19 cellular contexts compared by ENCODE assay signal in the genomic region with DNA sequence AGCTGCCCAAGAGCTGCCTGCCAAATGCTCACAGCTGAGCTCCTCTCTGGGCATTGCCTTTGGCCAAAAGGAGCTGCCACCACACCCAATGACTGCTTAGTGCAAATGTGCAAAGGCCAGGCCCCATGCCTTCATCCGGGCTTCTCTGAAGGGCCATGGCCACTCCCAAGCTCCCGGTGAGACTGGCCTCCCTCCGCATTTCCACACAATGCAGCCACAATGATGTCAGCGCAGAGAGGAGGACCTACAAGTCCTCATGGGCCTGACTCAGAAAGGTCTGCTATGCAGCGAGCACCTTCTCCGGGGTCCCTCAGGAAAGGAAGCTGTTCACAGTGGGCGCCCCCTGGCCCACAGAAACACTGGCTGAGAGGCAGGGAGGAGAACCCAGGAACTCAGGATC. TPM values are rescaled to one million over a fixed set of nuclear protein-coding genes. Genes with fewer than 3 reads are reported as not detected.
A peak's percentile ranks its signal among the peaks of the same experiment; 100 is the strongest.
DNase-seq lines count a peak whose midpoint lies in the region; ATAC-seq and TF ChIP-seq lines count a peak whose summit lies in the region.
"Had no signal": no experiment of that assay in that cellular context is flagged by ENCODE, and none has a peak within 500 bp of the region (broad histone marks: within the 10 kb centered on the region; RNA-seq: fewer than 3 reads in every experiment).

No MANE protein-coding gene starts in this region.

- peaks cover 21% of the 10 kb centered on the region for H3K4me1 ChIP-seq in GM23248 (ENCODE audit: insufficient read depth)
- no peaks in the 10 kb centered on the region for H3K4me1 ChIP-seq in neuronal stem cell (ENCODE audit: control insufficient read depth in 2 of 2, insufficient read depth in 1 of 2, low read depth in 1 of 2, low read length in 2 of 2)
- no peaks in the 10 kb centered on the region for H3K4me1 ChIP-seq in lower lobe of right lung
- H3K4me1 ChIP-seq: HAP-1 had no signal

- H4K91ac ChIP-seq in neuronal stem cell (ENCODE audit: low read depth, low read length, poor library complexity), result no peak overlapping the region

- intact Hi-C loops in lower lobe of right lung (cut with DNase I), result no loop called here

- no peak overlapping the region for H3K4ac ChIP-seq in neuronal stem cell (ENCODE audit: low read length)

- H3K4me3 ChIP-seq in GM23248, result no peak overlapping the region
- no peak overlapping the region for H3K4me3 ChIP-seq in neuronal stem cell (ENCODE audit: low read length in 2 of 2)
- no peak overlapping the region for H3K4me3 ChIP-seq in lower lobe of right lung
- H3K4me3 ChIP-seq: HAP-1 had no signal

- H3F3A ChIP-seq in GM23248 (ENCODE audit: insufficient read depth), result peaks cover 66% of the 10 kb centered on the region

- H2AFZ ChIP-seq in GM23248 (no peak overlapping the region), neuronal stem cell (ENCODE audit: low read length) (no peak overlapping the region)

- no peak overlapping the region for H3K9ac ChIP-seq in GM23248
- H3K9ac ChIP-seq in neuronal stem cell (ENCODE audit: low read depth, low read length, poor library complexity), result no peak overlapping the region

- DNase-seq in GM23248, result peak; percentile 68
- DNase-seq in LHCN-M2 (ENCODE audit: low read depth), result peak; percentile 47
- DNase-seq in neuronal stem cell (ENCODE audit: low spot score), result no peak
- DNase-seq in stimulated activated CD4-positive, alpha-beta T cell treated with anti-CD3 and anti-CD28 coated beads, Interleukin-1b, Interleukin-23, amount 100 ng/mL, for 48 hours, result no peak
- no peak for DNase-seq in lower lobe of right lung
- DNase-seq: AML-193, COR-L47, MV-4-11, NCI-H1417, NCI-H187 treated with DMSO at 0.1 percent for 48 hours, NCI-H69, Right ventricle myocardium superior had no signal

- H3K27ac ChIP-seq in GM23248 (peak overlapping the region; percentile 31), neuronal stem cell (replicated peaks; ENCODE audit: low read length) (no peak overlapping the region), lower lobe of right lung (no peak overlapping the region)

- peak; percentile 19 for ATAC-seq in esophagus mucosa
- ATAC-seq in GM19035 (IDR thresholded peaks at IDR 0.05; ENCODE audit: unreplicated experiment), result no peak
- ATAC-seq in lower lobe of right lung, result no peak

- H4K20me1 ChIP-seq in GM23248 (ENCODE audit: insufficient read depth), result no peaks in the 10 kb centered on the region

- H2AK5ac ChIP-seq in neuronal stem cell (ENCODE audit: low read depth, low read length), result no peak overlapping the region

- in situ Hi-C loops in GM23248 (cut with MboI), result loop anchor here (25.0 kb wide), 1 partner anchor 556 kb away; no protein-coding TSS in a partner anchor

- H3K9me3 ChIP-seq in GM23248 (ENCODE audit: low read depth) (no peaks in the 10 kb centered on the region), neuronal stem cell (replicated peaks in 1 of 2; ENCODE audit: control insufficient read depth in 2 of 2, insufficient read depth in 1 of 2, low read depth in 1 of 2, low read length in 2 of 2) (no peaks in the 10 kb centered on the region), lower lobe of right lung (no peaks in the 10 kb centered on the region)
- H3K9me3 ChIP-seq: HAP-1 had no signal

- no peak overlapping the region for H3K4me2 ChIP-seq in GM23248 (ENCODE audit: unreplicated experiment)
- no peak overlapping the region for H3K4me2 ChIP-seq in neuronal stem cell (ENCODE audit: insufficient read depth, low read length, poor library complexity, severe bottlenecking)

- H3K18ac ChIP-seq in neuronal stem cell (ENCODE audit: low read length), result peak overlapping the region; percentile 73

- no peak overlapping the region for H3K23ac ChIP-seq in neuronal stem cell (ENCODE audit: low read depth, low read length, poor library complexity)

- no peak overlapping the region for H2BK5ac ChIP-seq in neuronal stem cell (ENCODE audit: low read length)

- no peak for TF ChIP-seq CTCF in lower lobe of right lung (IDR thresholded peaks at IDR 0.05)

- H3K27me3 ChIP-seq in GM23248 (replicated peaks; ENCODE audit: insufficient read depth) (no peaks in the 10 kb centered on the region), neuronal stem cell (ENCODE audit: control insufficient read depth in 3 of 3, insufficient read depth in 3 of 3, low read depth in 1 of 3, low read length in 3 of 3) (peaks cover 0 to 3% (median 0%) of the 10 kb centered on the region in 3 experiments), lower lobe of right lung (ENCODE audit: low read depth) (no peaks in the 10 kb centered on the region)

- H3K36me3 ChIP-seq in GM23248 (ENCODE audit: low read depth) (peaks cover 18% of the 10 kb centered on the region), neuronal stem cell (replicated peaks in 1 of 2; ENCODE audit: control insufficient read depth in 2 of 2, insufficient read depth in 2 of 2, low read length in 2 of 2) (no peaks in the 10 kb centered on the region), lower lobe of right lung (no peaks in the 10 kb centered on the region)
- H3K36me3 ChIP-seq: HAP-1 had no signal

- WGBS in GM23248 (ENCODE audit: low coverage in 1 of 2, low lambda C conversion rate in 2 of 2, missing lambda C conversion rate in 2 of 2), 2 experiments, result 72 to 73% methylated on average over 7 of the region's 7 CpGs
- WGBS in neuronal stem cell (ENCODE audit: extremely low coverage in 2 of 2, insufficient read length in 2 of 2, insufficient replicate concordance in 1 of 2), 2 donors, result no CpG with 5 or more reads among the region's 7 CpGs

- peaks cover 37% of the 10 kb centered on the region for H3K79me2 ChIP-seq in GM23248 (ENCODE audit: insufficient read depth)

- H3K79me1 ChIP-seq in neuronal stem cell (ENCODE audit: low read depth, low read length), result no peaks in the 10 kb centered on the region

- no peak overlapping the region for H2BK12ac ChIP-seq in neuronal stem cell (ENCODE audit: low read length)

- H2BK15ac ChIP-seq in neuronal stem cell (ENCODE audit: low read length), result no peak overlapping the region

- no peak overlapping the region for H3K14ac ChIP-seq in neuronal stem cell (ENCODE audit: low read length)

- H3K9me2 ChIP-seq in GM23248 (ENCODE audit: insufficient read depth), result no peaks in the 10 kb centered on the region

- H4K8ac ChIP-seq in neuronal stem cell (ENCODE audit: low read depth, low read length), result no peak overlapping the region

- H2BK120ac ChIP-seq in neuronal stem cell (ENCODE audit: low read depth, low read length), result no peak overlapping the region

RNA-seq across cellular contexts. Expression of gene OXTR, which starts 12.7 kb away (rescaled TPM):
- total RNA-seq in GM23248 (2014; rRNA removed; shearing (Covaris generic)), result 269 and 340 TPM in 2 replicates
- polyA plus RNA-seq in GM23248 (2016; fragmentation: Nextera tagmentation; extraction: Ambion mirVana), result 123 and 128 TPM in 2 replicates
- total RNA-seq in LHCN-M2 (2014; rRNA removed), result 17.7 and 18.2 TPM in 2 replicates
- polyA plus RNA-seq in LHCN-M2 (2012), result 51.4 TPM
- 0.16 TPM for total RNA-seq in esophagus mucosa
- 0.73 TPM for polyA plus RNA-seq in neuronal stem cell (2013, experiment 1 of 2)
- polyA plus RNA-seq in neuronal stem cell (2013, experiment 2 of 2), result 0.69 TPM
- total RNA-seq in lower lobe of right lung, result 0.50 TPM

RNA-seq across cellular contexts. Expression of gene CAV3, which starts 23.1 kb away (rescaled TPM):
- total RNA-seq in GM23248 (2014; rRNA removed; shearing (Covaris generic)), result not detected in 2 replicates
- polyA plus RNA-seq in GM23248 (2016; fragmentation: Nextera tagmentation; extraction: Ambion mirVana), result 0.15 TPM in 1 of 2 replicates, not detected in the other
- total RNA-seq in LHCN-M2 (2014; rRNA removed), result 20.3 and 30.4 TPM in 2 replicates
- polyA plus RNA-seq in LHCN-M2 (2012), result 97.6 TPM
- not detected for total RNA-seq in esophagus mucosa
- 0.03 TPM for polyA plus RNA-seq in neuronal stem cell (2013, experiment 1 of 2)
- polyA plus RNA-seq in neuronal stem cell (2013, experiment 2 of 2), result 0.04 TPM
- not detected for total RNA-seq in lower lobe of right lung
- total RNA-seq: Daoy, HT1080 had no signal
- polyA plus RNA-seq: CD14-positive monocyte, IgD-negative memory B cell had no signal

Comparison
In these comparisons a context has a peak if more than half of its experiments do, and no peak if none do; other contexts are left out.
1. DNase-seq: peak in GM23248 (single experiment) and LHCN-M2 (single experiment); none in neuronal stem cell (single experiment), stimulated activated CD4-positive, alpha-beta T cell treated with anti-CD3 and anti-CD28 coated beads, Interleukin-1b, Interleukin-23, amount 100 ng/mL, for 48 hours (single experiment) and lower lobe of right lung (single experiment).
2. RNA of gene OXTR, which starts 12.7 kb away (total RNA-seq): 269 to 340 TPM in GM23248; 17.7 to 18.2 TPM in LHCN-M2, 0.50 TPM in lower lobe of right lung (single experiment) and 0.16 TPM in esophagus mucosa (single experiment); every median in the first group is over 10 times any median in the second.
3. RNA of gene CAV3, which starts 23.1 kb away (total RNA-seq): 20.3 to 30.4 TPM in LHCN-M2; not detected in lower lobe of right lung (single experiment), not detected in GM23248 and not detected in esophagus mucosa (single experiment); every median in the first group is over 10 times any median in the second.